Comparison of ENCODE assay signal across 9 cellular contexts in genomic region chrX:108439961-108440696, GRCh38. TPM values are rescaled to one million over a fixed set of nuclear protein-coding genes. Genes with fewer than 3 reads are reported as not detected.
DNase-seq lines count a peak whose midpoint lies in the region; ATAC-seq and TF ChIP-seq lines count a peak whose summit lies in the region.
"Had no signal": no experiment of that assay in that cellular context is flagged by ENCODE, and none has a peak within 500 bp of the region (broad histone marks: within the 10 kb centered on the region; RNA-seq: fewer than 3 reads in every experiment).

No MANE protein-coding gene starts in this region.

- H3K27ac ChIP-seq in breast epithelium (peak overlapping the region; percentile 26 to 57), liver (ENCODE audit: low read depth in 1 of 2, low read length in 2 of 2) (no peak overlapping the region), uterus (peak overlapping the region; percentile 79 to 85)

- peak overlapping the region; percentile 43 to 63 (median 54) for H3K4me3 ChIP-seq in breast epithelium
- H3K4me3 ChIP-seq in liver (ENCODE audit: low read depth in 1 of 3, low read length in 3 of 3) = peak overlapping the region; percentile 41 to 62 (median 43)
- H3K4me3 ChIP-seq in uterus = peak overlapping the region; percentile 49 to 50

- H3K4me3 Mint-ChIP-seq in activated naive CD4-positive, alpha-beta T cell treated with anti-CD3 and anti-CD28 coated beads, Interleukin-2, amount 50 U/mL, for 24 hours = peak overlapping the region; percentile 64
- H3K4me3 Mint-ChIP-seq: activated naive CD8-positive, alpha-beta T cell treated with anti-CD3 and anti-CD28 coated beads, Interleukin-2, amount 10 ng/mL, durations not matched to agents 7 days and 5 days had no signal

- 8% methylated on average over 25 of the region's 25 CpGs for WGBS in liver

- H3K4me1 ChIP-seq in breast epithelium (no peaks in the 10 kb centered on the region), liver (ENCODE audit: control insufficient read depth in 4 of 4, insufficient read depth in 4 of 4, low read length in 3 of 4) (peaks cover 0 to 5% (median 2%) of the 10 kb centered on the region in 4 donors), uterus (no peaks in the 10 kb centered on the region)

- H3K4me1 Mint-ChIP-seq in activated naive CD4-positive, alpha-beta T cell treated with anti-CD3 and anti-CD28 coated beads, Interleukin-2, amount 50 U/mL, for 24 hours = peaks cover 11% of the 10 kb centered on the region

- H3K36me3 ChIP-seq in breast epithelium (no peaks in the 10 kb centered on the region), liver (ENCODE audit: control insufficient read depth in 4 of 4, insufficient read depth in 3 of 4, low read depth in 1 of 4, low read length in 3 of 4) (no peaks in the 10 kb centered on the region), uterus (no peaks in the 10 kb centered on the region)

- H3K9me3 Mint-ChIP-seq in activated naive CD4-positive, alpha-beta T cell treated with anti-CD3 and anti-CD28 coated beads, Interleukin-2, amount 50 U/mL, for 24 hours = no peaks in the 10 kb centered on the region
- H3K9me3 Mint-ChIP-seq: activated naive CD8-positive, alpha-beta T cell treated with anti-CD3 and anti-CD28 coated beads, Interleukin-2, amount 10 ng/mL, durations not matched to agents 7 days and 5 days had no signal

- no peak for TF ChIP-seq CTCF in breast epithelium (IDR thresholded peaks at IDR 0.05)
- TF ChIP-seq CTCF in liver (IDR thresholded peaks at IDR 0.05; ENCODE audit: low read depth, low read length, missing input control) = no peak
- no peak for TF ChIP-seq CTCF in uterus (IDR thresholded peaks at IDR 0.05)
- no peak for TF ChIP-seq CTCF in GM13977 (IDR thresholded peaks at IDR 0.05; ENCODE audit: extremely low read depth, insufficient read depth, missing control alignments)

- H3K27me3 ChIP-seq in breast epithelium = peaks cover 0 to 46% of the 10 kb centered on the region in 2 donors
- H3K27me3 ChIP-seq in liver (ENCODE audit: control insufficient read depth in 4 of 4, insufficient read depth in 4 of 4, low read length in 3 of 4) = peaks cover 0 to 20% (median 0%) of the 10 kb centered on the region in 4 donors
- no peaks in the 10 kb centered on the region for H3K27me3 ChIP-seq in uterus

- H3K9ac ChIP-seq in liver (ENCODE audit: low read depth in 1 of 2, low read length in 2 of 2) = no peak overlapping the region

- peaks cover 17% of the 10 kb centered on the region for H3K27me3 Mint-ChIP-seq in activated naive CD4-positive, alpha-beta T cell treated with anti-CD3 and anti-CD28 coated beads, Interleukin-2, amount 50 U/mL, for 24 hours

- no peak for TF ChIP-seq RAD21 in liver (IDR thresholded peaks at IDR 0.05)

- in situ Hi-C loops in GM13977 (cut with MboI; ENCODE audit: low pct_unique_long_range_greater_than_20kb, low sequenced_read_pairs, unreplicated experiment) = no loop called here

- no peak for ATAC-seq in GM21723 (IDR thresholded peaks at IDR 0.05; ENCODE audit: unreplicated experiment)

- intact Hi-C loops in breast epithelium (cut with DNase I; ENCODE audit: low total_unique reads) = no loop called here
- intact Hi-C loops in uterus (cut with DNase I; ENCODE audit: low total_unique reads) = no loop called here

- peaks cover 0 to 4% of the 10 kb centered on the region in 2 donors for H3K9me3 ChIP-seq in breast epithelium
- H3K9me3 ChIP-seq in liver (ENCODE audit: control insufficient read depth in 4 of 4, low read length in 3 of 4) = no peaks in the 10 kb centered on the region
- H3K9me3 ChIP-seq in uterus = no peaks in the 10 kb centered on the region

- no peak for DNase-seq in activated naive CD4-positive, alpha-beta T cell (lab: John Stamatoyannopoulos, UW)
- DNase-seq in breast epithelium (ENCODE audit: low spot score in 2 of 2) = no peak
- DNase-seq in uterus = peak; percentile 16 to 20
- no peak for DNase-seq in NCI-H2081 (lab: John Stamatoyannopoulos, UW)
- DNase-seq in GM13977 (ENCODE audit: low spot score) = no peak
- DNase-seq: activated naive CD8-positive, alpha-beta T cell treated with anti-CD3 and anti-CD28 coated beads, Interleukin-2, amount 10 ng/mL, durations not matched to agents 7 days and 5 days had no signal

- TF ChIP-seq POLR2A in breast epithelium (IDR thresholded peaks at IDR 0.05) (no peak), uterus (IDR thresholded peaks at IDR 0.05) (no peak)

- no peak overlapping the region for H3K27ac Mint-ChIP-seq in activated naive CD4-positive, alpha-beta T cell treated with anti-CD3 and anti-CD28 coated beads, Interleukin-2, amount 50 U/mL, for 24 hours
- H3K27ac Mint-ChIP-seq: activated naive CD8-positive, alpha-beta T cell treated with anti-CD3 and anti-CD28 coated beads, Interleukin-2, amount 10 ng/mL, durations not matched to agents 7 days and 5 days had no signal

- H3K36me3 Mint-ChIP-seq in activated naive CD4-positive, alpha-beta T cell treated with anti-CD3 and anti-CD28 coated beads, Interleukin-2, amount 50 U/mL, for 24 hours = no peaks in the 10 kb centered on the region
- H3K36me3 Mint-ChIP-seq: activated naive CD8-positive, alpha-beta T cell treated with anti-CD3 and anti-CD28 coated beads, Interleukin-2, amount 10 ng/mL, durations not matched to agents 7 days and 5 days had no signal

TF ChIP-seq in liver, 16 proteins besides CTCF, POLR2A, EP300 and RAD21:
- TF ChIP-seq HNF4G (IDR thresholded peaks at IDR 0.05) (no peak), NR2F2 (IDR thresholded peaks at IDR 0.05) (no peak), JUND (IDR thresholded peaks at IDR 0.05) (no peak), ATF3 (IDR thresholded peaks at IDR 0.05) (no peak), SP1 (IDR thresholded peaks at IDR 0.05) (no peak), ZBTB33 (IDR thresholded peaks at IDR 0.05) (no peak), MAX (IDR thresholded peaks at IDR 0.05) (no peak), RXRA (IDR thresholded peaks at IDR 0.05) (no peak), TAF1 (conservative IDR thresholded peaks at IDR 0.05) (no peak)

RNA-seq across cellular contexts. Expression of gene COL4A5, which starts 0.5 kb away (rescaled TPM):
- total RNA-seq in breast epithelium (10 to 100 TPM; 13.6 to 88.1 (median 75.1) TPM), liver (10 to 100 TPM in 1 of 2 donors, 1 to 10 TPM in 1; 1.3 to 10.3 TPM), uterus (100 to 1,000 TPM in 3 of 4 donors, 10 to 100 TPM in 1; 43.2 to 338 (median 127) TPM)
- polyA plus RNA-seq in liver = 1 to 10 TPM in 1 of 2 donors, under 1 TPM in 1; 0.63 to 1.0 TPM
- total RNA-seq: activated naive CD8-positive, alpha-beta T cell treated with anti-CD3 and anti-CD28 coated beads, Interleukin-2, amount 10 ng/mL, durations not matched to agents 7 days and 5 days had no signal

RNA-seq across cellular contexts. Expression of gene COL4A6, which starts 1.9 kb away (rescaled TPM):
- 10 to 100 TPM in 2 of 3 donors, 1 to 10 TPM in 1; 6.9 to 13.9 (median 10.7) TPM for total RNA-seq in breast epithelium
- total RNA-seq in liver = under 1 TPM; under 0.01 to 0.09 TPM
- under 1 TPM in 1 of 2 donors, not detected in 1; 0.07 TPM for polyA plus RNA-seq in liver
- 100 to 1,000 TPM in 1 of 4 donors, 10 to 100 TPM in 2, under 1 TPM in 1; 0.88 to 113 (median 42.9) TPM for total RNA-seq in uterus
- total RNA-seq: activated naive CD8-positive, alpha-beta T cell treated with anti-CD3 and anti-CD28 coated beads, Interleukin-2, amount 10 ng/mL, durations not matched to agents 7 days and 5 days had no signal

Comparison
In these comparisons a context has a peak if more than half of its experiments do, and no peak if none do; other contexts are left out.
1. DNase-seq: peak in uterus (2 of 2); none in activated naive CD4-positive, alpha-beta T cell (0 of 4), breast epithelium (0 of 2), NCI-H2081 (0 of 2) and GM13977 (single experiment).
2. H3K27ac ChIP-seq: peak in breast epithelium (2 of 2) and uterus (2 of 2); none in liver (0 of 2).
3. Peak in every context shown above with its lines, with median percentiles within 50 percentile points of each other: H3K4me3 ChIP-seq.